ENCODE assay signal across 1 cellular context in the genomic region with DNA sequence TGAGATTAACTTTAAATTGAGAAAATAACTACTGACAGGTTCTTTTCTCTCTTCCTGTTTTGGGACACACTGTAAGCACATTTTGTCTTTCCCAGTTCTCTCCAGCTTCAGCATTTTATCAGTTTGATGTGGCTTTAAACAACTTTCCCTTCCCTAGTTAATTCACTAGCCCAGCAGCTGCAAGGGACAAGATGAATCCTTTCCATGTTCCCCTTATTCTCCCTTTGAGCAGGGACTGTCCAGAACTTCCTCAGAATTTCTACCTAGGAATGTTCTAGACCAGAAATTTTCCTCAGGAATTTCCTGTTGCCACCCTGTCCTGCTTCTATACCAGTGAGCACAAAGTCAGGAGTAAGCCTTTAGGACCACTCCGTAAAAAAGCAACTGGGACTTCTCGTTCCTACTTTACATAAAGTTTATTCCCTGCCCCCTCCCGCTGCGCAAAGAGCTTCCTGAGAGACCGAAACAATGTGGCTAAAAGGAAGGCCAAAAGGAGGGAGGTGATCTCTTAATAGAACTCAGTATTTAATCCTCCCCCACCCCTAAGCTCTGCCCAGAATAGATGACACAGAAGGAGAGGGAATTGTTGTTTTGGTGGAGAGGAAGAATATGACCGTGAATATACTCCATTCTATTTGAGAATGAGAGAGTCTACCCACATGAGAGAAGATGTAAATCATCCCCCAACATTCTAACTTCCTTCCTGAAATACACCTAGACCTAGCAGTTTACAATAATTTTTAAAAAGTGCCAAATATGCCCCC.
TF ChIP-seq lines count a peak whose summit lies in the region.

No MANE protein-coding gene starts in this region.

TF ChIP-seq in A549, 52 proteins besides CTCF, POLR2A, EP300 and RAD21 (continued from another document):
- TF ChIP-seq, protein P1, sequence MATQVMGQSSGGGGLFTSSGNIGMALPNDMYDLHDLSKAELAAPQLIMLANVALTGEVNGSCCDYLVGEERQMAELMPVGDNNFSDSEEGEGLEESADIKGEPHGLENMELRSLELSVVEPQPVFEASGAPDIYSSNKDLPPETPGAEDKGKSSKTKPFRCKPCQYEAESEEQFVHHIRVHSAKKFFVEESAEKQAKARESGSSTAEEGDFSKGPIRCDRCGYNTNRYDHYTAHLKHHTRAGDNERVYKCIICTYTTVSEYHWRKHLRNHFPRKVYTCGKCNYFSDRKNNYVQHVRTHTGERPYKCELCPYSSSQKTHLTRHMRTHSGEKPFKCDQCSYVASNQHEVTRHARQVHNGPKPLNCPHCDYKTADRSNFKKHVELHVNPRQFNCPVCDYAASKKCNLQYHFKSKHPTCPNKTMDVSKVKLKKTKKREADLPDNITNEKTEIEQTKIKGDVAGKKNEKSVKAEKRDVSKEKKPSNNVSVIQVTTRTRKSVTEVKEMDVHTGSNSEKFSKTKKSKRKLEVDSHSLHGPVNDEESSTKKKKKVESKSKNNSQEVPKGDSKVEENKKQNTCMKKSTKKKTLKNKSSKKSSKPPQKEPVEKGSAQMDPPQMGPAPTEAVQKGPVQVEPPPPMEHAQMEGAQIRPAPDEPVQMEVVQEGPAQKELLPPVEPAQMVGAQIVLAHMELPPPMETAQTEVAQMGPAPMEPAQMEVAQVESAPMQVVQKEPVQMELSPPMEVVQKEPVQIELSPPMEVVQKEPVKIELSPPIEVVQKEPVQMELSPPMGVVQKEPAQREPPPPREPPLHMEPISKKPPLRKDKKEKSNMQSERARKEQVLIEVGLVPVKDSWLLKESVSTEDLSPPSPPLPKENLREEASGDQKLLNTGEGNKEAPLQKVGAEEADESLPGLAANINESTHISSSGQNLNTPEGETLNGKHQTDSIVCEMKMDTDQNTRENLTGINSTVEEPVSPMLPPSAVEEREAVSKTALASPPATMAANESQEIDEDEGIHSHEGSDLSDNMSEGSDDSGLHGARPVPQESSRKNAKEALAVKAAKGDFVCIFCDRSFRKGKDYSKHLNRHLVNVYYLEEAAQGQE (IDR thresholded peaks at IDR 0.05), result no peak
- TF ChIP-seq, protein P2, sequence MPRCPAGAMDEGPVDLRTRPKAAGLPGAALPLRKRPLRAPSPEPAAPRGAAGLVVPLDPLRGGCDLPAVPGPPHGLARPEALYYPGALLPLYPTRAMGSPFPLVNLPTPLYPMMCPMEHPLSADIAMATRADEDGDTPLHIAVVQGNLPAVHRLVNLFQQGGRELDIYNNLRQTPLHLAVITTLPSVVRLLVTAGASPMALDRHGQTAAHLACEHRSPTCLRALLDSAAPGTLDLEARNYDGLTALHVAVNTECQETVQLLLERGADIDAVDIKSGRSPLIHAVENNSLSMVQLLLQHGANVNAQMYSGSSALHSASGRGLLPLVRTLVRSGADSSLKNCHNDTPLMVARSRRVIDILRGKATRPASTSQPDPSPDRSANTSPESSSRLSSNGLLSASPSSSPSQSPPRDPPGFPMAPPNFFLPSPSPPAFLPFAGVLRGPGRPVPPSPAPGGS (IDR thresholded peaks at IDR 0.05), result no peak
- TF ChIP-seq, protein P3, sequence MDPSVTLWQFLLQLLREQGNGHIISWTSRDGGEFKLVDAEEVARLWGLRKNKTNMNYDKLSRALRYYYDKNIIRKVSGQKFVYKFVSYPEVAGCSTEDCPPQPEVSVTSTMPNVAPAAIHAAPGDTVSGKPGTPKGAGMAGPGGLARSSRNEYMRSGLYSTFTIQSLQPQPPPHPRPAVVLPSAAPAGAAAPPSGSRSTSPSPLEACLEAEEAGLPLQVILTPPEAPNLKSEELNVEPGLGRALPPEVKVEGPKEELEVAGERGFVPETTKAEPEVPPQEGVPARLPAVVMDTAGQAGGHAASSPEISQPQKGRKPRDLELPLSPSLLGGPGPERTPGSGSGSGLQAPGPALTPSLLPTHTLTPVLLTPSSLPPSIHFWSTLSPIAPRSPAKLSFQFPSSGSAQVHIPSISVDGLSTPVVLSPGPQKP (IDR thresholded peaks at IDR 0.05; ENCODE audit: low read depth, low read length), result no peak
- TF ChIP-seq NPAS2 (CRISPR knock-in tag; IDR thresholded peaks at IDR 0.05; ENCODE audit: borderline replicate concordance) (no peak), CBX2 (IDR thresholded peaks at IDR 0.05; ENCODE audit: borderline replicate concordance, low read depth) (no peak), SREBF2 (IDR thresholded peaks at IDR 0.05) (no peak), JUN (IDR thresholded peaks at IDR 0.05) (no peak)
- TF ChIP-seq, protein P4, sequence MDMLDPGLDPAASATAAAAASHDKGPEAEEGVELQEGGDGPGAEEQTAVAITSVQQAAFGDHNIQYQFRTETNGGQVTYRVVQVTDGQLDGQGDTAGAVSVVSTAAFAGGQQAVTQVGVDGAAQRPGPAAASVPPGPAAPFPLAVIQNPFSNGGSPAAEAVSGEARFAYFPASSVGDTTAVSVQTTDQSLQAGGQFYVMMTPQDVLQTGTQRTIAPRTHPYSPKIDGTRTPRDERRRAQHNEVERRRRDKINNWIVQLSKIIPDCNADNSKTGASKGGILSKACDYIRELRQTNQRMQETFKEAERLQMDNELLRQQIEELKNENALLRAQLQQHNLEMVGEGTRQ (IDR thresholded peaks at IDR 0.05), result no peak
